In the genomic region with DNA sequence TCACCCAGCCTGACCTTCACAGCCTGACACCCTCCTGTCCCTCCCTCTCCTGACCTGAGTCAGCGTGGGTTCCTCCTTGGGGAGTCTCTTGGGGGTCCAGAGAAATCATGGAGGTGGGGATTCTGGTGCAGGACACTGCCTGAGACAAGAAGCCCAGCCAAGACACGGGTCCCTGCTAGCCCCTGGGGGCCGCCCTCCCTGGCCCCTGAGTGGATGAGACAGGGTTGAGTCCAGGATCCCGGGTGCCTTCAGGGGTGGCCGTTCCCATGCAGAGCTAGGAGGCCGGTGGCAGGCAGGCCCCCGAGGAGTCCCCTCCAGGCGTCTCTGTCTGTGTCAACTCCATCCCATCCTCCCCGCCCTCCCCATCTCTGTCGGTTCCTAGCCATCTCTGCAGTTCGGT, we compare ENCODE assay signal across 1 cellular context.
TF ChIP-seq lines count a peak whose summit lies in the region.

No MANE protein-coding gene starts in this region.

TF ChIP-seq in K562, 482 proteins besides CTCF, POLR2A, EP300 and RAD21:
- TF ChIP-seq RBM17 (IDR thresholded peaks at IDR 0.05; ENCODE audit: borderline replicate concordance, low read depth, low read length) = no peak
- no peak for TF ChIP-seq NR2F6 (CRISPR knock-in tag; IDR thresholded peaks at IDR 0.05)
- TF ChIP-seq MCM7 (IDR thresholded peaks at IDR 0.05) = no peak
- TF ChIP-seq, protein P1, sequence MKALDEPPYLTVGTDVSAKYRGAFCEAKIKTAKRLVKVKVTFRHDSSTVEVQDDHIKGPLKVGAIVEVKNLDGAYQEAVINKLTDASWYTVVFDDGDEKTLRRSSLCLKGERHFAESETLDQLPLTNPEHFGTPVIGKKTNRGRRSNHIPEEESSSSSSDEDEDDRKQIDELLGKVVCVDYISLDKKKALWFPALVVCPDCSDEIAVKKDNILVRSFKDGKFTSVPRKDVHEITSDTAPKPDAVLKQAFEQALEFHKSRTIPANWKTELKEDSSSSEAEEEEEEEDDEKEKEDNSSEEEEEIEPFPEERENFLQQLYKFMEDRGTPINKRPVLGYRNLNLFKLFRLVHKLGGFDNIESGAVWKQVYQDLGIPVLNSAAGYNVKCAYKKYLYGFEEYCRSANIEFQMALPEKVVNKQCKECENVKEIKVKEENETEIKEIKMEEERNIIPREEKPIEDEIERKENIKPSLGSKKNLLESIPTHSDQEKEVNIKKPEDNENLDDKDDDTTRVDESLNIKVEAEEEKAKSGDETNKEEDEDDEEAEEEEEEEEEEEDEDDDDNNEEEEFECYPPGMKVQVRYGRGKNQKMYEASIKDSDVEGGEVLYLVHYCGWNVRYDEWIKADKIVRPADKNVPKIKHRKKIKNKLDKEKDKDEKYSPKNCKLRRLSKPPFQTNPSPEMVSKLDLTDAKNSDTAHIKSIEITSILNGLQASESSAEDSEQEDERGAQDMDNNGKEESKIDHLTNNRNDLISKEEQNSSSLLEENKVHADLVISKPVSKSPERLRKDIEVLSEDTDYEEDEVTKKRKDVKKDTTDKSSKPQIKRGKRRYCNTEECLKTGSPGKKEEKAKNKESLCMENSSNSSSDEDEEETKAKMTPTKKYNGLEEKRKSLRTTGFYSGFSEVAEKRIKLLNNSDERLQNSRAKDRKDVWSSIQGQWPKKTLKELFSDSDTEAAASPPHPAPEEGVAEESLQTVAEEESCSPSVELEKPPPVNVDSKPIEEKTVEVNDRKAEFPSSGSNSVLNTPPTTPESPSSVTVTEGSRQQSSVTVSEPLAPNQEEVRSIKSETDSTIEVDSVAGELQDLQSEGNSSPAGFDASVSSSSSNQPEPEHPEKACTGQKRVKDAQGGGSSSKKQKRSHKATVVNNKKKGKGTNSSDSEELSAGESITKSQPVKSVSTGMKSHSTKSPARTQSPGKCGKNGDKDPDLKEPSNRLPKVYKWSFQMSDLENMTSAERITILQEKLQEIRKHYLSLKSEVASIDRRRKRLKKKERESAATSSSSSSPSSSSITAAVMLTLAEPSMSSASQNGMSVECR (CRISPR knock-in tag; IDR thresholded peaks at IDR 0.05) = no peak
- TF ChIP-seq, protein P2, sequence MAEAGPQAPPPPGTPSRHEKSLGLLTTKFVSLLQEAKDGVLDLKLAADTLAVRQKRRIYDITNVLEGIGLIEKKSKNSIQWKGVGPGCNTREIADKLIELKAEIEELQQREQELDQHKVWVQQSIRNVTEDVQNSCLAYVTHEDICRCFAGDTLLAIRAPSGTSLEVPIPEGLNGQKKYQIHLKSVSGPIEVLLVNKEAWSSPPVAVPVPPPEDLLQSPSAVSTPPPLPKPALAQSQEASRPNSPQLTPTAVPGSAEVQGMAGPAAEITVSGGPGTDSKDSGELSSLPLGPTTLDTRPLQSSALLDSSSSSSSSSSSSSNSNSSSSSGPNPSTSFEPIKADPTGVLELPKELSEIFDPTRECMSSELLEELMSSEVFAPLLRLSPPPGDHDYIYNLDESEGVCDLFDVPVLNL (CRISPR knock-in tag; IDR thresholded peaks at IDR 0.05; ENCODE audit: low read depth) = no peak
- TF ChIP-seq POLR2G (IDR thresholded peaks at IDR 0.05; ENCODE audit: low read depth, low read length) = no peak
- TF ChIP-seq, protein P3, sequence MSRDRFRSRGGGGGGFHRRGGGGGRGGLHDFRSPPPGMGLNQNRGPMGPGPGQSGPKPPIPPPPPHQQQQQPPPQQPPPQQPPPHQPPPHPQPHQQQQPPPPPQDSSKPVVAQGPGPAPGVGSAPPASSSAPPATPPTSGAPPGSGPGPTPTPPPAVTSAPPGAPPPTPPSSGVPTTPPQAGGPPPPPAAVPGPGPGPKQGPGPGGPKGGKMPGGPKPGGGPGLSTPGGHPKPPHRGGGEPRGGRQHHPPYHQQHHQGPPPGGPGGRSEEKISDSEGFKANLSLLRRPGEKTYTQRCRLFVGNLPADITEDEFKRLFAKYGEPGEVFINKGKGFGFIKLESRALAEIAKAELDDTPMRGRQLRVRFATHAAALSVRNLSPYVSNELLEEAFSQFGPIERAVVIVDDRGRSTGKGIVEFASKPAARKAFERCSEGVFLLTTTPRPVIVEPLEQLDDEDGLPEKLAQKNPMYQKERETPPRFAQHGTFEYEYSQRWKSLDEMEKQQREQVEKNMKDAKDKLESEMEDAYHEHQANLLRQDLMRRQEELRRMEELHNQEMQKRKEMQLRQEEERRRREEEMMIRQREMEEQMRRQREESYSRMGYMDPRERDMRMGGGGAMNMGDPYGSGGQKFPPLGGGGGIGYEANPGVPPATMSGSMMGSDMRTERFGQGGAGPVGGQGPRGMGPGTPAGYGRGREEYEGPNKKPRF (IDR thresholded peaks at IDR 0.05; ENCODE audit: low read depth, low read length) = no peak
TF ChIP-seq in K562: peak in this region for 0.
